15 cellular contexts compared by ENCODE assay signal in genomic region chr10:5493698-5494097, GRCh38. TPM values are rescaled to one million over a fixed set of nuclear protein-coding genes. Genes with fewer than 3 reads are reported as not detected.
"Had no signal": no experiment of that assay in that cellular context is flagged by ENCODE, and none has a peak within 500 bp of the region (broad histone marks: within the 10 kb centered on the region; RNA-seq: fewer than 3 reads in every experiment).

No MANE protein-coding gene starts in this region.

- ATAC-seq: activated T-cell treated with anti-CD3 and anti-CD28 coated beads, Interleukin-2, amount 50 U/mL, for 4 hours; esophagus mucosa; natural killer cell treated with Interleukin-12 subunit alpha and Interleukin-12 subunit beta and Interleukin-15 and Interleukin-18, amount 100 ng/mL, for 72 hours; stimulated activated naive CD8-positive, alpha-beta T cell treated with anti-CD3 and anti-CD28 coated beads, Interleukin-15, amount 100 ng/mL, for 72 hours had no signal

- H3K9me3 ChIP-seq: thoracic aorta, vagina had no signal

- H3K36me3 ChIP-seq: thoracic aorta, vagina had no signal

- H3K4me3 ChIP-seq: thoracic aorta, vagina had no signal

- H3K27me3 ChIP-seq: vagina had no signal

- H3K27ac ChIP-seq: thoracic aorta, vagina had no signal

- DNase-seq: activated CD4-positive, alpha-beta memory T cell treated with anti-CD3 and anti-CD28 coated beads for 36 hours; activated gamma-delta T cell treated with Interleukin-2 at 50 U/mL for 16 hours; activated naive CD8-positive, alpha-beta T cell treated with anti-CD3 and anti-CD28 coated beads for 36 hours; activated T-cell treated with anti-CD3 and anti-CD28 coated beads, Interleukin-2, amount 50 U/mL, for 4 hours; glutamatergic neuron; immature natural killer cell; stimulated activated CD4-positive, alpha-beta T cell treated with anti-CD3 and anti-CD28 coated beads, Interleukin-4, amount 100 ng/mL, for 1 hour; stimulated activated naive CD8-positive, alpha-beta T cell treated with anti-CD3 and anti-CD28 coated beads, Interleukin-15, amount 100 ng/mL, for 72 hours had no signal

RNA-seq across cellular contexts. Expression of gene CALML5, which starts 5.7 kb away (rescaled TPM):
- total RNA-seq: activated CD4-positive, alpha-beta memory T cell treated with anti-CD3 and anti-CD28 coated beads for 36 hours; activated naive CD8-positive, alpha-beta T cell treated with anti-CD3 and anti-CD28 coated beads for 36 hours; activated T-cell treated with anti-CD3 and anti-CD28 coated beads, Interleukin-2, amount 50 U/mL, for 4 hours; chondrocyte; dermis microvascular lymphatic vessel endothelial cell; natural killer cell treated with Interleukin-12 subunit alpha and Interleukin-12 subunit beta and Interleukin-15 and Interleukin-18, amount 100 ng/mL, for 72 hours; omental fat pad had no signal

RNA-seq across cellular contexts. Expression of gene CALML3, which starts 31.1 kb away (rescaled TPM):
- total RNA-seq: activated CD4-positive, alpha-beta memory T cell treated with anti-CD3 and anti-CD28 coated beads for 36 hours; activated naive CD8-positive, alpha-beta T cell treated with anti-CD3 and anti-CD28 coated beads for 36 hours; activated T-cell treated with anti-CD3 and anti-CD28 coated beads, Interleukin-2, amount 50 U/mL, for 4 hours; chondrocyte; dermis microvascular lymphatic vessel endothelial cell; natural killer cell treated with Interleukin-12 subunit alpha and Interleukin-12 subunit beta and Interleukin-15 and Interleukin-18, amount 100 ng/mL, for 72 hours; omental fat pad; thoracic aorta had no signal
